In the genomic region with DNA sequence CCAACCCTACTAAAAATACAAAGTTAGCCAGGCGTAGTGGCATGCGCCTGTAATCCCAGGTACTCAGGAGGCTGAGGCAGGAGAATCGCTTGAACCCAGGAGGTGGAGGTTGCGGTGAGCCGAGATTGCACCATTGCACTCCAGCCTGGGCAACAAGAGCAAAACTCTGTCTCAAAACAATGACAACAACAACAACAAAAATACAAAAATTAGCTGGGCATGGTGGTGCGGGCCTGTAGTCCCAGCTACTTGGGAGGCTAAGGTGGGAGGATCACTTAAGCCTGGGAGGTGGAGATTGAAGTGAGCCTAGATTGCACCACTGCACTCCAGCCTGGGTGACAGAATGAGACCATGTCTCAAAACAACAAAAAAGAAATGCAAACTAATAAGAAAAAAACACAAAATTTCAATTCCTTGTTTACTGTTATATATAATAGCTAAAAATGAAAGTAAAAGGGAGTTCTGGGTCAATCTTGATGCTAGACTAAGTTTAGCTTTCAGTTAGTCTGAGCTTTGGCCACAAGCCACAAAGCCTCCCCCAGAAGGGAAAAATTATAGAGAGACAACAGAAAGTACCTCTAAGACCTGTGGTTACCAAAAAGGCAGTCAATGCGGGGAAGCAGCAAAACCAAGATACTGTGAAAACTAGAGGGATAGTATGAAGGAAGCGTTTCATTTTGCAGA, we compare ENCODE assay signal across 8 cellular contexts.
DNase-seq lines count a peak whose midpoint lies in the region; ATAC-seq and TF ChIP-seq lines count a peak whose summit lies in the region.
"Not testable (repeated sequence)": the region's sequence is repeated elsewhere in the genome, so short reads cannot be mapped to it uniquely, and the experiment has no call there.

No MANE protein-coding gene starts in this region.

- H3K36me3 ChIP-seq in mucosa of descending colon (ENCODE audit: low read depth); transverse colon: not testable (repeated sequence)

- H3K4me3 ChIP-seq in mucosa of descending colon, transverse colon: not testable (repeated sequence)

- not testable (repeated sequence) for H3K27me3 Mint-ChIP-seq in T-helper 17 cell

- WGBS in transverse colon (ENCODE audit: low coverage in 1 of 2), 2 donors = 75 to 100% methylated on average over 2 to 8 of the region's 8 CpGs

- not testable (repeated sequence) for TF ChIP-seq EP300 in transverse colon (IDR thresholded peaks at IDR 0.05; ENCODE audit: low read depth)

- peak overlapping the region; percentile 91 for H3K27ac Mint-ChIP-seq in T-helper 17 cell

- intact Hi-C loops in mucosa of descending colon (cut with DNase I, micrococcal nuclease); transverse colon (cut with DNase I; ENCODE audit: low total_unique reads): not testable (repeated sequence)

- not testable (repeated sequence) for H3K4me1 Mint-ChIP-seq in T-helper 17 cell

- not testable (repeated sequence) for H3K27me3 ChIP-seq in transverse colon

- TF ChIP-seq POLR2A in transverse colon (IDR thresholded peaks at IDR 0.05) = not testable (repeated sequence)

- H3K36me3 Mint-ChIP-seq in T-helper 17 cell (ENCODE audit: low read depth) = not testable (repeated sequence)

- in situ Hi-C loops in KBM-7 (cut with MboI; ENCODE audit: low pct_unique_long_range_greater_than_20kb, low sequenced_read_pairs); transverse colon (cut with MboI; ENCODE audit: low pct_ligation_motif_present in 1 of 4, low pct_unique_long_range_greater_than_20kb in 1 of 4, low sequenced_read_pairs in 3 of 4): not testable (repeated sequence)

- not testable (repeated sequence) for H3K4me1 ChIP-seq in mucosa of descending colon (ENCODE audit: low read depth); transverse colon

- ATAC-seq in GM18517 (IDR thresholded peaks at IDR 0.05; ENCODE audit: unreplicated experiment) (peak; percentile 97), GM21390 (IDR thresholded peaks at IDR 0.05; ENCODE audit: unreplicated experiment) (peak; percentile 93), HG02970 (IDR thresholded peaks at IDR 0.05; ENCODE audit: low FRiP score, unreplicated experiment) (peak; percentile 67), T-helper 17 cell (peak; percentile 85), mucosa of descending colon (peak; percentile 74)

- H3K4me3 Mint-ChIP-seq in T-helper 17 cell = peak overlapping the region; percentile 43

- H3K9me3 ChIP-seq in T-helper 17 cell (ENCODE audit: control insufficient read depth, low read length, poor library complexity, severe bottlenecking); mucosa of descending colon; transverse colon: not testable (repeated sequence)

- TF ChIP-seq CTCF in mucosa of descending colon (IDR thresholded peaks at IDR 0.05); transverse colon (IDR thresholded peaks at IDR 0.05): not testable (repeated sequence)

- H3K27ac ChIP-seq in transverse colon = peak overlapping the region in 1 of 4 donors; percentile 48

- peak; percentile 71 for DNase-seq in KBM-7
- not testable (repeated sequence) for DNase-seq in T-helper 17 cell
- peak; percentile 66 for DNase-seq in activated effector memory CD4-positive, alpha-beta T cell treated with anti-CD3 and anti-CD28 coated beads, Interleukin-2, amount 50 U/mL, for 16 hours
- peak in 1 of 3 donors; percentile 55 for DNase-seq in mucosa of descending colon
- peak; percentile 47 for DNase-seq in transverse colon
